Comparison of ENCODE assay signal across 14 cellular contexts in genomic region chr10:91564508-91564907, GRCh38.
DNase-seq lines count a peak whose midpoint lies in the region; ATAC-seq and TF ChIP-seq lines count a peak whose summit lies in the region.
"Had no signal": no experiment of that assay in that cellular context is flagged by ENCODE, and none has a peak within 500 bp of the region (broad histone marks: within the 10 kb centered on the region; RNA-seq: fewer than 3 reads in every experiment).

No MANE protein-coding gene starts in this region.

- WGBS in psoas muscle, 3 donors = 26 to 59% (median 40%) methylated on average over 4 of the region's 4 CpGs

- TF ChIP-seq CTCF in left ventricle myocardium inferior (IDR thresholded peaks at IDR 0.05; ENCODE audit: borderline replicate concordance) (no peak), psoas muscle (IDR thresholded peaks at IDR 0.05) (no peak)

- H3K27me3 ChIP-seq in left ventricle myocardium inferior (ENCODE audit: low read depth) = no peaks in the 10 kb centered on the region
- H3K27me3 ChIP-seq in psoas muscle (ENCODE audit: insufficient read depth in 3 of 3, low read length in 2 of 3) = no peaks in the 10 kb centered on the region
- H3K27me3 ChIP-seq in effector memory CD4-positive, alpha-beta T cell (replicated peaks; ENCODE audit: control insufficient read depth, insufficient read depth, low read length, poor library complexity, severe bottlenecking) = no peaks in the 10 kb centered on the region

- intact Hi-C loops in left ventricle myocardium inferior (cut with micrococcal nuclease) (loop anchor here (5.0 kb wide), 1 partner anchor 73 kb away; no protein-coding TSS in a partner anchor), psoas muscle (cut with DNase I) (no loop called here)

- peak overlapping the region; percentile 48 for H3K27ac ChIP-seq in left ventricle myocardium inferior (replicated peaks)
- H3K27ac ChIP-seq in psoas muscle = peak overlapping the region; percentile 82
- H3K27ac ChIP-seq in effector memory CD4-positive, alpha-beta T cell (ENCODE audit: insufficient read depth, low read length, poor library complexity, severe bottlenecking) = no peak overlapping the region

- H3K36me3 ChIP-seq in left ventricle myocardium inferior = no peaks in the 10 kb centered on the region
- no peaks in the 10 kb centered on the region for H3K36me3 ChIP-seq in psoas muscle (ENCODE audit: insufficient read depth in 1 of 2, low read depth in 1 of 2)
- H3K36me3 ChIP-seq in effector memory CD4-positive, alpha-beta T cell (ENCODE audit: control insufficient read depth, insufficient read depth, low read length) = no peaks in the 10 kb centered on the region

- ATAC-seq in psoas muscle = peak; percentile 22 to 35 (median 32)
- no peak for ATAC-seq in HG02759 (IDR thresholded peaks at IDR 0.05; ENCODE audit: unreplicated experiment)
- ATAC-seq: GM12878, GM23338 had no signal

- H3K4me1 ChIP-seq in left ventricle myocardium inferior = peaks cover 25% of the 10 kb centered on the region
- peaks cover 57% of the 10 kb centered on the region for H3K4me1 ChIP-seq in psoas muscle
- H3K4me1 ChIP-seq in effector memory CD4-positive, alpha-beta T cell (ENCODE audit: control insufficient read depth, insufficient read depth, low read length, poor library complexity, severe bottlenecking) = no peaks in the 10 kb centered on the region

- DNase-seq in NCI-H146 treated with DMSO at 0.1 percent for 48 hours (lab: John Stamatoyannopoulos, UW; ENCODE audit: unreplicated experiment) = peak; percentile 8
- DNase-seq in SK-N-DZ (ENCODE audit: low spot score) = peak; percentile 23
- no peak for DNase-seq in left ventricle myocardium inferior
- no peak for DNase-seq in psoas muscle
- DNase-seq in glomerular visceral epithelial cell (ENCODE audit: extremely low spot score) = no peak
- DNase-seq in effector memory CD4-positive, alpha-beta T cell = no peak
- DNase-seq: C1 segment of cervical spinal cord; Calu3; CD4-positive, alpha-beta T cell; DMS 273 treated with DMSO at 0.1 percent for 48 hours; H9 had no signal

- H3K4me3 ChIP-seq in left ventricle myocardium inferior (no peak overlapping the region), psoas muscle (no peak overlapping the region)
- H3K4me3 ChIP-seq in effector memory CD4-positive, alpha-beta T cell (ENCODE audit: insufficient read depth, low read depth, low read length, poor library complexity, severe bottlenecking) = no peak overlapping the region
- H3K4me3 ChIP-seq: GM12878, GM23338 had no signal

- H3K9me3 ChIP-seq in left ventricle myocardium inferior (replicated peaks) = no peaks in the 10 kb centered on the region
- no peaks in the 10 kb centered on the region for H3K9me3 ChIP-seq in psoas muscle
- no peaks in the 10 kb centered on the region for H3K9me3 ChIP-seq in effector memory CD4-positive, alpha-beta T cell (ENCODE audit: control insufficient read depth, low read length)

Comparison
In these comparisons a context has a peak if more than half of its experiments do, and no peak if none do; other contexts are left out.
1. DNase-seq: peak in NCI-H146 treated with DMSO at 0.1 percent for 48 hours (single experiment) and SK-N-DZ (single experiment); none in left ventricle myocardium inferior (single experiment), psoas muscle (0 of 2), glomerular visceral epithelial cell (single experiment) and effector memory CD4-positive, alpha-beta T cell (0 of 3).